Comparison of ENCODE assay signal across 2 cellular contexts in genomic region chr12:53453953-53454640, GRCh38.
TF ChIP-seq lines count a peak whose summit lies in the region.

No MANE protein-coding gene starts in this region.

TF ChIP-seq in A549, 52 proteins besides CTCF, POLR2A, EP300 and RAD21:
- TF ChIP-seq FOSL2 (IDR thresholded peaks at IDR 0.05) (no peak), FOSL2 (CRISPR knock-in tag; IDR thresholded peaks at IDR 0.05) (no peak), POLR2AphosphoS2 (conservative IDR thresholded peaks at IDR 0.05; ENCODE audit: low read length) (0 out of 2 replicates have a peak, but pooled peaks have one; percentile 34), PBX3 (IDR thresholded peaks at IDR 0.05) (no peak), BCL3 (IDR thresholded peaks at IDR 0.05) (no peak), CHD2 (IDR thresholded peaks at IDR 0.05; ENCODE audit: low read length, partially characterized antibody) (no peak), EHF (CRISPR knock-in tag; IDR thresholded peaks at IDR 0.05) (no peak), BHLHE40 (IDR thresholded peaks at IDR 0.05; ENCODE audit: low read depth, low read length) (no peak)

TF ChIP-seq in HCT116, 20 proteins besides CTCF, POLR2A, EP300 and RAD21:
- TF ChIP-seq CBX3 (IDR thresholded peaks at IDR 0.05; ENCODE audit: low read depth) = no peak
- no peak for TF ChIP-seq EZH2phosphoT487 (IDR thresholded peaks at IDR 0.05; ENCODE audit: borderline replicate concordance)
- no peak for TF ChIP-seq ZNF274 (IDR thresholded peaks at IDR 0.05; ENCODE audit: low read depth, low read length)
- TF ChIP-seq EGR1 (IDR thresholded peaks at IDR 0.05; ENCODE audit: low read depth) = no peak
- no peak for TF ChIP-seq REST (IDR thresholded peaks at IDR 0.05; ENCODE audit: low read depth)
- no peak for TF ChIP-seq YY1 (IDR thresholded peaks at IDR 0.05; ENCODE audit: extremely low read depth, insufficient replicate concordance, low read depth, low read length)
- TF ChIP-seq SP1 (IDR thresholded peaks at IDR 0.05; ENCODE audit: low read depth) = no peak
- no peak for TF ChIP-seq TCF7L2 (IDR thresholded peaks at IDR 0.05; ENCODE audit: borderline replicate concordance, extremely low read depth, insufficient read depth, insufficient read length)
- no peak for TF ChIP-seq SRF (IDR thresholded peaks at IDR 0.05; ENCODE audit: low read depth)
- TF ChIP-seq ATF3 (IDR thresholded peaks at IDR 0.05) = no peak
- no peak for TF ChIP-seq ZBTB33 (IDR thresholded peaks at IDR 0.05; ENCODE audit: extremely low read depth, insufficient replicate concordance, low read length)
- TF ChIP-seq ELF1 (IDR thresholded peaks at IDR 0.05; ENCODE audit: borderline replicate concordance, low read depth) = no peak
- TF ChIP-seq EZH2 (IDR thresholded peaks at IDR 0.05) = no peak
- TF ChIP-seq ZFX (IDR thresholded peaks at IDR 0.05) = no peak
- TF ChIP-seq FOSL1 (IDR thresholded peaks at IDR 0.05; ENCODE audit: low read depth) = no peak
- no peak for TF ChIP-seq SIN3A (IDR thresholded peaks at IDR 0.05; ENCODE audit: low read depth)
- no peak for TF ChIP-seq MAX (IDR thresholded peaks at IDR 0.05)
- TF ChIP-seq POLR2AphosphoS5 (IDR thresholded peaks at IDR 0.05; ENCODE audit: low read depth, low read length) = no peak
- TF ChIP-seq JUND (IDR thresholded peaks at IDR 0.05) = no peak
